ENCODE assay signal across 23 cellular contexts in genomic region chr16:72470541-72470940, GRCh38.
"Had no signal": no experiment of that assay in that cellular context is flagged by ENCODE, and none has a peak within 500 bp of the region (broad histone marks: within the 10 kb centered on the region; RNA-seq: fewer than 3 reads in every experiment).

No MANE protein-coding gene starts in this region.

- DNase-seq: IMR-90, Karpas-422, KG1, MG63, NCI-H1092, NCI-H1105 treated with DMSO at 0.1 percent for 48 hours, NCI-H1417 treated with DMSO at 0.1 percent for 48 hours, NCI-H146, NCI-H1694 treated with DMSO at 0.1 percent for 48 hours, NCI-H1930, NCI-H2081, NCI-H2107, NCI-H226, NCI-H446, NCI-H510A, NCI-H524 treated with DMSO at 0.1 percent for 48 hours, NCI-H69, NCI-H774, Right ventricle myocardium superior, RPMI8226, SIG-M5, SK-N-SH, SW 1271 had no signal

- H3K4me3 ChIP-seq: MG63 had no signal

- H3K27me3 ChIP-seq: MG63 had no signal

- H3K36me3 ChIP-seq: MG63 had no signal

- H3K9me3 ChIP-seq: MG63, SK-N-SH had no signal
